Comparison of ENCODE assay signal across 7 cellular contexts in the genomic region with DNA sequence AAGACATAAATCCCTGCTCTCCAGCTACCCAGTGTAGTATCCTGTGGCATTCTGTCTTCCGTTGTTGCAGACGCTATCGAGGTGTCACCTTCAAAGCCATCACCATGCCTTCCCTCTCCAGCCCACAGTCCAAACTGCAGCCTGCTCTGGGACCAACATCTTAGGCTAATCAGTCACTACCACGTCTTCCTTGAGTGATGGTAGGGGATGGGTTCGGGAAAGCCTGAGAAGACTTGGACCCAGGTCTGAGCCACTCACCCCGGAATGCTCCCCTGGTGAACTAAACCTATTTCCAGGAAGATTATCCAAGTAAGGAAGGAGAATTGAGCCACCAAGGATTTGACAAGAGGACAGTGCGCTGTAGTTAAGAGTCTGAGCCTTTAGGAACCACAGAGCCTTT. TPM values are rescaled to one million over a fixed set of nuclear protein-coding genes. Genes with fewer than 3 reads are reported as not detected.
"Had no signal": no experiment of that assay in that cellular context is flagged by ENCODE, and none has a peak within 500 bp of the region (broad histone marks: within the 10 kb centered on the region; RNA-seq: fewer than 3 reads in every experiment).

No MANE protein-coding gene starts in this region.

- H3K4me2 ChIP-seq: GM23338 had no signal

- DNase-seq: H9, HCEC 1CT, IMR-90, KG1 had no signal

- H3K4me3 ChIP-seq: GM23338, K562 had no signal

- H2AFZ ChIP-seq: GM23338 had no signal

- ATAC-seq: GM23338 had no signal

RNA-seq across cellular contexts. Expression of a gene that starts 52.9 kb away (rescaled TPM):
- total RNA-seq: HT-29, IMR-90, K562 had no signal
